9 cellular contexts compared by ENCODE assay signal in the genomic region with DNA sequence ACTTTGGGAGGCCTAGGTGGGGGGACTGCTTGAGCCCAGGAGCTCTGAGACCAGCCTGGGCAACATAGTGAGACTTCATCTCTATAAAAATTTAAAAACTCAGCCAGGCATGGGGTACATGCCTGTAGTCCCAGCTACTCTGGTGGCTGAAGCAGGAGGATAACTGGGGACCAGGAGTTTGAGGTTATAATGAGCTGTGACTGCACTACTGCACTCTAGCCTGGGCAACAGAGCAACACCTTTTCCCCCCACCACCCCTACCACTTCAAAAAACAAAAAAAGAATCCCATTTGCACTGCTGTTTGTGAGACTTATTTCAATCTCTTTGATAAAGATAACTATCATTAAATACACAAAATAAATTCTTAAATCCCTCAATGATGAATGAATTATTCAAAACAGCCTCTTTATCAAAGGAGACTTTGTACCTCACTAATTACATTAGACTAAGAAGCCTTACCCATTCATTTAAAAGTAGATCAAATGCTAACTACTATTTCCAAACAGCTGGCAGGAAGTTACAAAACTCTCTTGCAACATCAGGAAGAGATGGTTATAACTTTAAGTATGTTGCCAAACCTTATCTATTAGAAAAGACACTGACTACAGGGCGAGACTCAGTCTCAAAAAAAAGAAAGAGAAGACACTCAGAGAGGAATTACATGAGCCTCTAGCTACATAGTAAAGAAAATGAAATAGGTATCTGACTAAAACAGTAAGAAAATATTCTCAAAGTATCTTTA. TPM values are rescaled to one million over a fixed set of nuclear protein-coding genes. Genes with fewer than 3 reads are reported as not detected.
DNase-seq lines count a peak whose midpoint lies in the region; ATAC-seq and TF ChIP-seq lines count a peak whose summit lies in the region.
"Had no signal": no experiment of that assay in that cellular context is flagged by ENCODE, and none has a peak within 500 bp of the region (broad histone marks: within the 10 kb centered on the region; RNA-seq: fewer than 3 reads in every experiment).

No MANE protein-coding gene starts in this region.

- in situ Hi-C loops in KBM-7 (cut with MboI; ENCODE audit: low pct_unique_long_range_greater_than_20kb, low sequenced_read_pairs) (no loop called here), astrocyte of the spinal cord (cut with HindIII; ENCODE audit: low sequenced_read_pairs) (no loop called here)

- no peak for TF ChIP-seq CTCF in AG10803 (conservative IDR thresholded peaks at IDR 0.05; ENCODE audit: low read length)
- TF ChIP-seq CTCF in astrocyte of the spinal cord (IDR thresholded peaks at IDR 0.05; ENCODE audit: low read depth, low read length) = no peak
- TF ChIP-seq CTCF in lower lobe of right lung (IDR thresholded peaks at IDR 0.05) = no peak
- TF ChIP-seq CTCF in ovary (IDR thresholded peaks at IDR 0.05) = no peak
- no peak for TF ChIP-seq CTCF in ascending aorta (IDR thresholded peaks at IDR 0.05)

- no peak for TF ChIP-seq POLR2A in ovary (IDR thresholded peaks at IDR 0.05)

- intact Hi-C loops in lower lobe of right lung (cut with DNase I) = no loop called here
- intact Hi-C loops in ovary (cut with DNase I) = no loop called here
- intact Hi-C loops in ascending aorta (cut with DNase I) = loop anchor here (2.0 kb wide), 1 partner anchor 73 kb away; the partner anchor contains the start of gene ACTR6

- H3K36me3 ChIP-seq in lower lobe of right lung = no peaks in the 10 kb centered on the region
- H3K36me3 ChIP-seq in ovary = no peaks in the 10 kb centered on the region
- no peaks in the 10 kb centered on the region for H3K36me3 ChIP-seq in ascending aorta

- peak overlapping the region; percentile 37 for H3K27ac ChIP-seq in lower lobe of right lung
- no peak overlapping the region for H3K27ac ChIP-seq in ovary
- no peak overlapping the region for H3K27ac ChIP-seq in ascending aorta

- whole genome bisulfite sequencing in ovary, 3 donors = 8 to 12% (median 9%) methylated on average over 1 of the region's 1 CpG

- ATAC-seq in lower lobe of right lung = peak; percentile 43 to 73

- TF ChIP-seq EP300 in ovary (IDR thresholded peaks at IDR 0.05) = no peak

- no peak overlapping the region; the same call in 1 of the 2 replicates for H3K4me3 ChIP-seq in AG10803 (ENCODE audit: low read length)
- no peak overlapping the region for H3K4me3 ChIP-seq in astrocyte of the spinal cord (ENCODE audit: low read depth, low read length)
- no peak overlapping the region for H3K4me3 ChIP-seq in lower lobe of right lung
- no peak overlapping the region for H3K4me3 ChIP-seq in ovary
- H3K4me3 ChIP-seq in ascending aorta = no peak overlapping the region

- no peaks in the 10 kb centered on the region for H3K27me3 ChIP-seq in lower lobe of right lung (ENCODE audit: low read depth)
- H3K27me3 ChIP-seq in ovary = no peaks in the 10 kb centered on the region
- H3K27me3 ChIP-seq in ascending aorta = no peaks in the 10 kb centered on the region

- peak; percentile 78 for DNase-seq in AG10803 (ENCODE audit: low read depth)
- DNase-seq in KBM-7 = peak; percentile 67
- peak; percentile 26 for DNase-seq in astrocyte of the spinal cord (ENCODE audit: low read depth, low spot score)
- no peak for DNase-seq in lower lobe of right lung
- DNase-seq in ovary = no peak
- no peak for DNase-seq in HuH-7.5 (ENCODE audit: low spot score)
- DNase-seq in ascending aorta (ENCODE audit: low spot score in 2 of 2) = no peak
- DNase-seq in DMS 273 (lab: John Stamatoyannopoulos, UW; ENCODE audit: unreplicated experiment) = no peak
- DNase-seq: NCI-H510A had no signal

- H3K4me1 ChIP-seq in lower lobe of right lung = peaks cover 47% of the 10 kb centered on the region
- no peaks in the 10 kb centered on the region for H3K4me1 ChIP-seq in ovary (ENCODE audit: insufficient read depth)
- peaks cover 0 to 24% of the 10 kb centered on the region in 2 donors for H3K4me1 ChIP-seq in ascending aorta

- no peaks in the 10 kb centered on the region for H3K9me3 ChIP-seq in lower lobe of right lung
- H3K9me3 ChIP-seq in ovary = no peaks in the 10 kb centered on the region
- no peaks in the 10 kb centered on the region for H3K9me3 ChIP-seq in ascending aorta

RNA-seq across cellular contexts. Expression of gene BLTP3B, which starts 14.7 kb away (rescaled TPM):
- 24.2 TPM for total RNA-seq in lower lobe of right lung
- total RNA-seq in ovary = 10 to 100 TPM; 18.2 to 25.6 (median 23.1) TPM
- polyA plus RNA-seq in ovary = 1 to 10 TPM; 6.5 to 10.0 TPM
- 18.8 TPM for total RNA-seq in ascending aorta

Comparison
In these comparisons a context has a peak if more than half of its experiments do, and no peak if none do; other contexts are left out.
1. DNase-seq: peak in AG10803 (single experiment), KBM-7 (single experiment) and astrocyte of the spinal cord (single experiment); none in lower lobe of right lung (single experiment), ovary (0 of 5), HuH-7.5 (single experiment), ascending aorta (0 of 2) and DMS 273 (single experiment).